Comparison of ENCODE assay signal across 32 cellular contexts in genomic region chr20:55792049-55792448, GRCh38.
A peak's percentile ranks its signal among the peaks of the same experiment; 100 is the strongest.
DNase-seq lines count a peak whose midpoint lies in the region; ATAC-seq, FAIRE-seq and TF ChIP-seq lines count a peak whose summit lies in the region.
"Had no signal": no experiment of that assay in that cellular context is flagged by ENCODE, and none has a peak within 500 bp of the region (broad histone marks: within the 10 kb centered on the region; RNA-seq: fewer than 3 reads in every experiment).

No MANE protein-coding gene starts in this region.

- DNase-seq in HepG2 (ENCODE audit: low spot score): no peak
- no peak for DNase-seq in right lobe of liver
- no peak for DNase-seq in A549 (ENCODE audit: low read depth in 1 of 2, low spot score in 1 of 2)
- no peak for DNase-seq in IMR-90
- no peak for DNase-seq in thyroid gland
- DNase-seq: 8988T; ACHN; AML-193; BE2C; C1 segment of cervical spinal cord; Caco-2; Calu3; CD4-positive, alpha-beta memory T cell; CD4-positive, alpha-beta T cell; CD4-positive, CD25-positive, alpha-beta regulatory T cell; CD8-positive, alpha-beta memory T cell; CD8-positive, alpha-beta T cell; COR-L47; DMS 273 treated with DMSO at 0.1 percent for 48 hours; DMS153; DMS53; DMS79; DMS79 treated with DMSO at 0.1 percent for 48 hours; DND-41; EL had no signal

- H3K36me3 ChIP-seq in HepG2 (replicated peaks in 1 of 2; ENCODE audit: control insufficient read depth in 1 of 2, insufficient read depth in 2 of 2, low read length in 2 of 2) (no peaks in the 10 kb centered on the region), right lobe of liver (no peaks in the 10 kb centered on the region), IMR-90 (ENCODE audit: control insufficient read depth, insufficient read depth, low read length) (no peaks in the 10 kb centered on the region), thyroid gland (no peaks in the 10 kb centered on the region)
- H3K36me3 ChIP-seq: BE2C; BLaER1; BLaER1 treated with 17β-estradiol and CSF1 and Interleukin-3, amounts not matched to agents 10 nM and 100 nM had no signal

- H2AK9ac ChIP-seq in IMR-90 (replicated peaks; ENCODE audit: low read depth, low read length, poor library complexity): no peak overlapping the region

- no peak overlapping the region for H3K14ac ChIP-seq in IMR-90 (replicated peaks; ENCODE audit: low read depth, low read length)

- no peak overlapping the region for H3K4ac ChIP-seq in IMR-90 (ENCODE audit: low read depth, low read length)

- no peak overlapping the region for H2BK15ac ChIP-seq in IMR-90 (ENCODE audit: low read depth, low read length)

- no peak for TF ChIP-seq EP300 in HepG2 (IDR thresholded peaks at IDR 0.05; ENCODE audit: low read depth in 2 of 2, low read length in 2 of 2)
- no peak for TF ChIP-seq EP300 in HepG2 (CRISPR knock-in tag; IDR thresholded peaks at IDR 0.05; ENCODE audit: borderline replicate concordance)
- TF ChIP-seq EP300 in A549 (IDR thresholded peaks at IDR 0.05): no peak

- no peak overlapping the region for H4K5ac ChIP-seq in IMR-90 (ENCODE audit: low read depth, low read length)

- no peak overlapping the region for H2AFZ ChIP-seq in HepG2 (ENCODE audit: low read length)
- H2AFZ ChIP-seq in IMR-90 (replicated peaks; ENCODE audit: low read length, poor library complexity): no peak overlapping the region

- TF ChIP-seq RAD21 in HepG2 (CRISPR knock-in tag; IDR thresholded peaks at IDR 0.05) (no peak), A549 (conservative IDR thresholded peaks at IDR 0.05 in 1 of 2, IDR thresholded peaks at IDR 0.05 in 1 of 2) (no peak), IMR-90 (IDR thresholded peaks at IDR 0.05; ENCODE audit: low read length) (no peak)

- H2BK120ac ChIP-seq in IMR-90 (ENCODE audit: low read depth, low read length): no peak overlapping the region

- no peak overlapping the region for H3K23ac ChIP-seq in IMR-90 (ENCODE audit: low read depth, low read length)

- H3K27me3 ChIP-seq in HepG2 (ENCODE audit: control insufficient read depth in 1 of 2, insufficient read depth in 2 of 2, low read length in 2 of 2) (no peaks in the 10 kb centered on the region), right lobe of liver (no peaks in the 10 kb centered on the region), IMR-90 (ENCODE audit: control insufficient read depth, insufficient read depth, low read length) (no peaks in the 10 kb centered on the region), thyroid gland (no peaks in the 10 kb centered on the region)
- H3K27me3 ChIP-seq: BE2C; BLaER1; BLaER1 treated with 17β-estradiol and CSF1 and Interleukin-3, amounts not matched to agents 10 nM and 100 nM had no signal

- H4K91ac ChIP-seq in IMR-90 (ENCODE audit: insufficient read depth, low read depth, low read length): no peak overlapping the region

- dilution Hi-C loops in IMR-90 (cut with HindIII; ENCODE audit: low sequenced_read_pairs, unreplicated experiment): no loop called here

- H3K4me1 ChIP-seq in HepG2 (ENCODE audit: insufficient read depth, low read length) (no peaks in the 10 kb centered on the region), right lobe of liver (peaks cover 0 to 12% (median 0%) of the 10 kb centered on the region in 4 donors), A549 (no peaks in the 10 kb centered on the region), IMR-90 (ENCODE audit: control insufficient read depth, insufficient read depth, low read length) (no peaks in the 10 kb centered on the region), thyroid gland (no peaks in the 10 kb centered on the region)
- H3K4me1 ChIP-seq: BE2C; BLaER1; BLaER1 treated with 17β-estradiol and CSF1 and Interleukin-3, amounts not matched to agents 10 nM and 100 nM; Caco-2 had no signal

- H2BK5ac ChIP-seq in IMR-90 (ENCODE audit: low read depth, low read length, poor library complexity, severe bottlenecking): no peak overlapping the region

- H2BK20ac ChIP-seq in IMR-90 (ENCODE audit: low read depth, low read length): no peak overlapping the region

- no peak overlapping the region for H3K56ac ChIP-seq in IMR-90 (ENCODE audit: extremely low read depth, insufficient read depth, low read length)

- H3K4me3 ChIP-seq in HepG2 (replicated peaks in 1 of 3; ENCODE audit: insufficient read depth in 1 of 3, low read depth in 2 of 3, low read length in 3 of 3) (no peak overlapping the region), right lobe of liver (no peak overlapping the region), A549 (no peak overlapping the region), IMR-90 (ENCODE audit: insufficient read depth, low read depth, low read length) (no peak overlapping the region), thyroid gland (replicated peaks in 1 of 3) (no peak overlapping the region)
- H3K4me3 ChIP-seq: BLaER1; BLaER1 treated with 17β-estradiol and CSF1 and Interleukin-3, amounts not matched to agents 10 nM and 100 nM had no signal

- H4K20me1 ChIP-seq in HepG2 (ENCODE audit: insufficient read depth, low read length) (no peaks in the 10 kb centered on the region), IMR-90 (ENCODE audit: insufficient read depth, low read length) (no peaks in the 10 kb centered on the region)
- H4K20me1 ChIP-seq: BLaER1; BLaER1 treated with 17β-estradiol and CSF1 and Interleukin-3, amounts not matched to agents 10 nM and 100 nM had no signal

- CTCF ChIA-PET in HepG2 (lab: Yijun Ruan, JAX; ENCODE audit: low intra/inter-chr PET ratio, low total read pairs): no interaction called here
- CTCF ChIA-PET in A549 (lab: Yijun Ruan, JAX): no interaction called here
- CTCF ChIA-PET in IMR-90 (lab: Yijun Ruan, JAX): no interaction called here

- H3K4me2 ChIP-seq in HepG2 (ENCODE audit: low read depth, low read length) (no peak overlapping the region), A549 (no peak overlapping the region), IMR-90 (ENCODE audit: low read depth, low read length) (no peak overlapping the region)
- H3K4me2 ChIP-seq: BLaER1; BLaER1 treated with 17β-estradiol and CSF1 and Interleukin-3, amounts not matched to agents 10 nM and 100 nM had no signal

- no peak overlapping the region for H2AK5ac ChIP-seq in IMR-90 (ENCODE audit: low read depth, low read length)

- no peak for TF ChIP-seq CTCF in HepG2 (CRISPR knock-in tag; IDR thresholded peaks at IDR 0.05)
- no peak for TF ChIP-seq CTCF in right lobe of liver (IDR thresholded peaks at IDR 0.05)
- TF ChIP-seq CTCF in A549 (IDR thresholded peaks at IDR 0.05): no peak
- TF ChIP-seq CTCF in IMR-90 (conservative IDR thresholded peaks at IDR 0.05; ENCODE audit: low read depth, low read length): no peak
- TF ChIP-seq CTCF in thyroid gland (IDR thresholded peaks at IDR 0.05): no peak

- no peak for TF ChIP-seq POLR2A in HepG2 (IDR thresholded peaks at IDR 0.05; ENCODE audit: insufficient read depth in 1 of 2, low read depth in 2 of 2, low read length in 2 of 2)
- no peak for TF ChIP-seq POLR2A in right lobe of liver (IDR thresholded peaks at IDR 0.05)
- TF ChIP-seq POLR2A in A549 (IDR thresholded peaks at IDR 0.05; ENCODE audit: low read length): no peak
- TF ChIP-seq POLR2A in IMR-90 (IDR thresholded peaks at IDR 0.05; ENCODE audit: low read depth, low read length): no peak
- no peak for TF ChIP-seq POLR2A in thyroid gland (IDR thresholded peaks at IDR 0.05)

- H3K27ac ChIP-seq in HepG2 (ENCODE audit: extremely low read length, insufficient read depth, low read length): no peak overlapping the region
- no peak overlapping the region for H3K27ac ChIP-seq in right lobe of liver
- no peak overlapping the region for H3K27ac ChIP-seq in A549
- H3K27ac ChIP-seq in IMR-90 (ENCODE audit: insufficient read depth, low read length): no peak overlapping the region
- H3K27ac ChIP-seq in thyroid gland: no peak overlapping the region
- H3K27ac ChIP-seq: 22Rv1; BLaER1; BLaER1 treated with 17β-estradiol and CSF1 and Interleukin-3, amounts not matched to agents 10 nM and 100 nM; C4-2B had no signal

- BruUV-seq in HepG2 (replicated peaks; lab: Mats Ljungman, UMichigan): no TSS peak
- BruUV-seq in IMR-90 (replicated peaks; lab: Mats Ljungman, UMichigan): no TSS peak

- H3K9ac ChIP-seq in HepG2 (ENCODE audit: insufficient read depth, low read depth, low read length): no peak overlapping the region
- H3K9ac ChIP-seq in IMR-90 (ENCODE audit: low read depth, low read length): no peak overlapping the region
- H3K9ac ChIP-seq: BLaER1; BLaER1 treated with 17β-estradiol and CSF1 and Interleukin-3, amounts not matched to agents 10 nM and 100 nM had no signal

- FAIRE-seq in HepG2 (lab: Jason Lieb, UNC) (no peak), A549 (lab: Jason Lieb, UNC) (no peak)
- FAIRE-seq: A204.1, D721Med had no signal

- H3K79me1 ChIP-seq in IMR-90 (ENCODE audit: low read depth in 1 of 2, low read length in 2 of 2): no peaks in the 10 kb centered on the region

- H3K9me3 ChIP-seq in HepG2 (ENCODE audit: low read length) (peaks cover 96% of the 10 kb centered on the region), right lobe of liver (no peaks in the 10 kb centered on the region), A549 (no peaks in the 10 kb centered on the region; the same call in 2 of the 3 replicates), IMR-90 (ENCODE audit: control insufficient read depth, insufficient read depth, low read length) (peaks cover 5% of the 10 kb centered on the region), thyroid gland (no peaks in the 10 kb centered on the region)
- H3K9me3 ChIP-seq: BE2C, BLaER1, Caco-2 had no signal

- no peak overlapping the region for H4K8ac ChIP-seq in IMR-90 (ENCODE audit: low read depth in 2 of 2, low read length in 2 of 2)

- in situ Hi-C loops in HepG2 (cut with HindIII; ENCODE audit: extremely low pct_ligation_motif_present, low pct_unique_long_range_greater_than_20kb): no loop called here
- in situ Hi-C loops in IMR-90 (cut with MboI; ENCODE audit: low sequenced_read_pairs): no loop called here

- H3K79me2 ChIP-seq in HepG2 (ENCODE audit: insufficient read depth, low read length): no peaks in the 10 kb centered on the region

- intact Hi-C loops in HepG2 (cut with micrococcal nuclease; ENCODE audit: unreplicated experiment): no loop called here
- intact Hi-C loops in right lobe of liver (cut with DNase I): no loop called here
- intact Hi-C loops in IMR-90 (cut with micrococcal nuclease): no loop called here
- intact Hi-C loops in thyroid gland (cut with DNase I): no loop called here

- H3K18ac ChIP-seq in IMR-90 (ENCODE audit: low read depth, low read length): no peak overlapping the region

- POLR2A ChIA-PET in HepG2 (lab: Yijun Ruan, JAX) (no interaction called here), A549 (lab: Yijun Ruan, JAX) (no interaction called here), IMR-90 (lab: Charles Lee; ENCODE audit: unreplicated experiment) (no interaction called here)

- no peaks in the 10 kb centered on the region for H3K9me1 ChIP-seq in IMR-90 (ENCODE audit: insufficient read depth, low read length)

- no peak for ATAC-seq in HepG2
- ATAC-seq in right lobe of liver: no peak
- ATAC-seq in A549: no peak
- no peak for ATAC-seq in IMR-90 (ENCODE audit: low read depth)
- ATAC-seq in GM21423 (IDR thresholded peaks at IDR 0.05; ENCODE audit: unreplicated experiment): no peak
- ATAC-seq: CD8-positive, alpha-beta T cell had no signal

TF ChIP-seq in HepG2, 621 proteins besides CTCF, POLR2A, EP300 and RAD21 (continues in another document):
- no peak for TF ChIP-seq REXO4 (CRISPR knock-in tag; IDR thresholded peaks at IDR 0.05; ENCODE audit: borderline replicate concordance)

TF ChIP-seq in A549, 52 proteins besides CTCF, POLR2A, EP300 and RAD21 (continues in another document):
- peak; percentile 15 for TF ChIP-seq MAFK (IDR thresholded peaks at IDR 0.05; ENCODE audit: partially characterized antibody)

Comparison
In these comparisons a context has a peak if more than half of its experiments do, and no peak if none do; other contexts are left out.
1. Of the 38 proteins assayed by ChIP-seq in both HepG2 and A549: peak only in HepG2: none; only in A549: none; in both: MAFK; in neither: 37.